Comparison of ENCODE assay signal across 8 cellular contexts in genomic region chr5:109479260-109479860, GRCh38.
DNase-seq lines count a peak whose midpoint lies in the region; TF ChIP-seq lines count a peak whose summit lies in the region.

No MANE protein-coding gene starts in this region.

- DNase-seq in CD1c-positive myeloid dendritic cell (ENCODE audit: extremely low spot score) (peak; percentile 23), H4 (ENCODE audit: low spot score) (peak; percentile 33), RWPE1 (ENCODE audit: low spot score) (no peak), glutamatergic neuron (no peak), NCI-H146 treated with DMSO at 0.1 percent for 48 hours (lab: John Stamatoyannopoulos, UW; ENCODE audit: unreplicated experiment) (no peak)
- DNase-seq in activated CD4-positive, alpha-beta T cell treated with anti-CD3 and anti-CD28 coated beads for 1 hour, result no peak
- no peak for DNase-seq in activated naive CD4-positive, alpha-beta T cell (lab: John Stamatoyannopoulos, UW)
- DNase-seq in activated CD4-positive, alpha-beta memory T cell treated with anti-CD3 and anti-CD28 coated beads for 36 hours, result no peak

- POLR2A ChIA-PET in RWPE1 (lab: Yijun Ruan, JAX; ENCODE audit: low non-redundant PET), result no interaction called here
- POLR2A ChIA-PET in activated CD4-positive, alpha-beta memory T cell treated with anti-CD3 and anti-CD28 coated beads for 36 hours (lab: Charles Lee), result no interaction called here

- H3K4me1 Mint-ChIP-seq in glutamatergic neuron (ENCODE audit: low read depth, unreplicated experiment), result peaks cover 2% of the 10 kb centered on the region
- H3K4me1 Mint-ChIP-seq in activated CD4-positive, alpha-beta memory T cell treated with anti-CD3 and anti-CD28 coated beads for 36 hours (ENCODE audit: low read depth), result no peaks in the 10 kb centered on the region

- H3K36me3 Mint-ChIP-seq in glutamatergic neuron (ENCODE audit: unreplicated experiment), result no peaks in the 10 kb centered on the region
- H3K36me3 Mint-ChIP-seq in activated CD4-positive, alpha-beta memory T cell treated with anti-CD3 and anti-CD28 coated beads for 36 hours, result no peaks in the 10 kb centered on the region

- no peak overlapping the region for H3K27ac Mint-ChIP-seq in glutamatergic neuron (ENCODE audit: unreplicated experiment)
- H3K27ac Mint-ChIP-seq in activated CD4-positive, alpha-beta memory T cell treated with anti-CD3 and anti-CD28 coated beads for 36 hours, result no peak overlapping the region

- H3K27me3 Mint-ChIP-seq in glutamatergic neuron (ENCODE audit: unreplicated experiment), result no peaks in the 10 kb centered on the region
- peaks cover 11% of the 10 kb centered on the region for H3K27me3 Mint-ChIP-seq in activated CD4-positive, alpha-beta memory T cell treated with anti-CD3 and anti-CD28 coated beads for 36 hours

- intact Hi-C loops in activated CD4-positive, alpha-beta memory T cell treated with anti-CD3 and anti-CD28 coated beads for 36 hours (cut with micrococcal nuclease), result loop anchor here (1.0 to 5.0 kb wide), 2 partner anchors 837 to 957 kb away; no protein-coding TSS in a partner anchor

- no peak overlapping the region for H3K4me3 Mint-ChIP-seq in glutamatergic neuron (ENCODE audit: unreplicated experiment)
- no peak overlapping the region for H3K4me3 Mint-ChIP-seq in activated CD4-positive, alpha-beta memory T cell treated with anti-CD3 and anti-CD28 coated beads for 36 hours

- no peak overlapping the region for H3K27ac ChIP-seq in RWPE1

- CTCF ChIA-PET in RWPE1 (lab: Yijun Ruan, JAX), result interaction anchor here (0.6 to 1.2 kb wide), 2 partner anchors 505 to 964 kb away, joined by 3 to 6 read pairs; no protein-coding TSS in a partner anchor
- CTCF ChIA-PET in activated CD4-positive, alpha-beta memory T cell treated with anti-CD3 and anti-CD28 coated beads for 36 hours (lab: Charles Lee), result interaction anchor here (1.8 to 2.2 kb wide), 2 partner anchors 12 to 837 kb away, joined by 8 to 10 read pairs; no protein-coding TSS in a partner anchor

- no peaks in the 10 kb centered on the region for H3K9me3 Mint-ChIP-seq in glutamatergic neuron (ENCODE audit: unreplicated experiment)
- H3K9me3 Mint-ChIP-seq in activated CD4-positive, alpha-beta memory T cell treated with anti-CD3 and anti-CD28 coated beads for 36 hours, result no peaks in the 10 kb centered on the region

- TF ChIP-seq CTCF in RWPE1 (conservative IDR thresholded peaks at IDR 0.05; ENCODE audit: low read depth), result peak; percentile 80
- TF ChIP-seq CTCF in glutamatergic neuron (IDR thresholded peaks at IDR 0.05; ENCODE audit: partially characterized antibody, unreplicated experiment), result peak; percentile 14

Comparison
In these comparisons a context has a peak if more than half of its experiments do, and no peak if none do; other contexts are left out.
1. DNase-seq: peak in CD1c-positive myeloid dendritic cell (single experiment) and H4 (single experiment); none in RWPE1 (single experiment), glutamatergic neuron (single experiment), activated CD4-positive, alpha-beta T cell treated with anti-CD3 and anti-CD28 coated beads for 1 hour (single experiment), NCI-H146 treated with DMSO at 0.1 percent for 48 hours (single experiment), activated naive CD4-positive, alpha-beta T cell (0 of 4) and activated CD4-positive, alpha-beta memory T cell treated with anti-CD3 and anti-CD28 coated beads for 36 hours (single experiment).